In the genomic region with DNA sequence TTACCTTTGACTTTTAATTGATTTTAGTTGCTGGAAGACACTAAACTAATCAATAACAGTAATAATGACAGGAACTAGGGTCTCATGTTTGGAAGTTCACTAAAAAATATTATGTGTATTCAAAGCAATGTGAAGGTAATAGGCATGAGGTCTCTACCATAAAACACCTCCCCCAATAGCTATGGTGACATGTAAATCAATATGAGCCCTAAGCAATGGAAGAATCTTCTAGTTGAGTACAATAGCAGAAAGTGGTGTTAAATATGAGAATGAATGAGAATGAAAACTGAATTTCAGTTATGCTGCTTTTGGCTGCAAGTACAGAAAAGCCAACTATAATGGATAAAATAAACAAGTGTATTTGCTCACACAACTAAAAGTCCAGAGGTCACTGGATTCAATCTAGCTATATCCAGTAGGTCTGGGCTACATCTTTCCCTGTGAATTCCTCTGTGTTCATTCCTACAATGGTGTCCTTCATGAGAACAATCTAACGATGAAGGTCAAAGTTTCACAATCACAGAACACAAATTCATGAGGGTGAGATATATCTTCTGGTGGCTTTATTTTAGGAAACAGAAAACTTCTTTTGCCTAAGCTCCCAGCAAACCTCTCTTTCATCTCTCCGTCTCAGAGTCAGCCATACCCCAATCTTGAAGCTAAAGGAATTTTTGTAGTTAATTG, we compare ENCODE assay signal across 1 cellular context.
TF ChIP-seq lines count a peak whose summit lies in the region.

No MANE protein-coding gene starts in this region.

TF ChIP-seq in HepG2, 621 proteins besides CTCF, POLR2A, EP300 and RAD21 (continued from another document and continues in another):
- TF ChIP-seq KDM6A (CRISPR knock-in tag; IDR thresholded peaks at IDR 0.05; ENCODE audit: low read depth): peak; percentile 74
- TF ChIP-seq ZFP36 (IDR thresholded peaks at IDR 0.05; ENCODE audit: borderline replicate concordance, low read depth, low read length, partially characterized antibody): no peak
- TF ChIP-seq ZNF335 (CRISPR knock-in tag; IDR thresholded peaks at IDR 0.05): no peak
- no peak for TF ChIP-seq ZNF703 (CRISPR knock-in tag; IDR thresholded peaks at IDR 0.05; ENCODE audit: borderline replicate concordance)
- TF ChIP-seq ZNF672 (CRISPR knock-in tag; IDR thresholded peaks at IDR 0.05): no peak
- TF ChIP-seq, protein P1, sequence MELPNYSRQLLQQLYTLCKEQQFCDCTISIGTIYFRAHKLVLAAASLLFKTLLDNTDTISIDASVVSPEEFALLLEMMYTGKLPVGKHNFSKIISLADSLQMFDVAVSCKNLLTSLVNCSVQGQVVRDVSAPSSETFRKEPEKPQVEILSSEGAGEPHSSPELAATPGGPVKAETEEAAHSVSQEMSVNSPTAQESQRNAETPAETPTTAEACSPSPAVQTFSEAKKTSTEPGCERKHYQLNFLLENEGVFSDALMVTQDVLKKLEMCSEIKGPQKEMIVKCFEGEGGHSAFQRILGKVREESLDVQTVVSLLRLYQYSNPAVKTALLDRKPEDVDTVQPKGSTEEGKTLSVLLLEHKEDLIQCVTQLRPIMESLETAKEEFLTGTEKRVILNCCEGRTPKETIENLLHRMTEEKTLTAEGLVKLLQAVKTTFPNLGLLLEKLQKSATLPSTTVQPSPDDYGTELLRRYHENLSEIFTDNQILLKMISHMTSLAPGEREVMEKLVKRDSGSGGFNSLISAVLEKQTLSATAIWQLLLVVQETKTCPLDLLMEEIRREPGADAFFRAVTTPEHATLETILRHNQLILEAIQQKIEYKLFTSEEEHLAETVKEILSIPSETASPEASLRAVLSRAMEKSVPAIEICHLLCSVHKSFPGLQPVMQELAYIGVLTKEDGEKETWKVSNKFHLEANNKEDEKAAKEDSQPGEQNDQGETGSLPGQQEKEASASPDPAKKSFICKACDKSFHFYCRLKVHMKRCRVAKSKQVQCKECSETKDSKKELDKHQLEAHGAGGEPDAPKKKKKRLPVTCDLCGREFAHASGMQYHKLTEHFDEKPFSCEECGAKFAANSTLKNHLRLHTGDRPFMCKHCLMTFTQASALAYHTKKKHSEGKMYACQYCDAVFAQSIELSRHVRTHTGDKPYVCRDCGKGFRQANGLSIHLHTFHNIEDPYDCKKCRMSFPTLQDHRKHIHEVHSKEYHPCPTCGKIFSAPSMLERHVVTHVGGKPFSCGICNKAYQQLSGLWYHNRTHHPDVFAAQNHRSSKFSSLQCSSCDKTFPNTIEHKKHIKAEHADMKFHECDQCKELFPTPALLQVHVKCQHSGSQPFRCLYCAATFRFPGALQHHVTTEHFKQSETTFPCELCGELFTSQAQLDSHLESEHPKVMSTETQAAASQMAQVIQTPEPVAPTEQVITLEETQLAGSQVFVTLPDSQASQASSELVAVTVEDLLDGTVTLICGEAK (IDR thresholded peaks at IDR 0.05): no peak
- TF ChIP-seq, protein P1 (CRISPR knock-in tag; IDR thresholded peaks at IDR 0.05): no peak
- no peak for TF ChIP-seq ZNF343 (CRISPR knock-in tag; IDR thresholded peaks at IDR 0.05)
- TF ChIP-seq, protein P2, sequence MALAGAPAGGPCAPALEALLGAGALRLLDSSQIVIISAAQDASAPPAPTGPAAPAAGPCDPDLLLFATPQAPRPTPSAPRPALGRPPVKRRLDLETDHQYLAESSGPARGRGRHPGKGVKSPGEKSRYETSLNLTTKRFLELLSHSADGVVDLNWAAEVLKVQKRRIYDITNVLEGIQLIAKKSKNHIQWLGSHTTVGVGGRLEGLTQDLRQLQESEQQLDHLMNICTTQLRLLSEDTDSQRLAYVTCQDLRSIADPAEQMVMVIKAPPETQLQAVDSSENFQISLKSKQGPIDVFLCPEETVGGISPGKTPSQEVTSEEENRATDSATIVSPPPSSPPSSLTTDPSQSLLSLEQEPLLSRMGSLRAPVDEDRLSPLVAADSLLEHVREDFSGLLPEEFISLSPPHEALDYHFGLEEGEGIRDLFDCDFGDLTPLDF (CRISPR knock-in tag; IDR thresholded peaks at IDR 0.05): no peak
- no peak for TF ChIP-seq KMT2B (CRISPR knock-in tag; IDR thresholded peaks at IDR 0.05)
- no peak for TF ChIP-seq ZNF790 (CRISPR knock-in tag; IDR thresholded peaks at IDR 0.05; ENCODE audit: borderline replicate concordance)
- TF ChIP-seq ZNF768 (CRISPR knock-in tag; IDR thresholded peaks at IDR 0.05): no peak
- no peak for TF ChIP-seq ZNF446 (CRISPR knock-in tag; IDR thresholded peaks at IDR 0.05)
- no peak for TF ChIP-seq RORA (CRISPR knock-in tag; IDR thresholded peaks at IDR 0.05)
- no peak for TF ChIP-seq ZNF550 (CRISPR knock-in tag; IDR thresholded peaks at IDR 0.05; ENCODE audit: borderline replicate concordance)
- no peak for TF ChIP-seq MED8 (CRISPR knock-in tag; IDR thresholded peaks at IDR 0.05; ENCODE audit: insufficient replicate concordance)
- TF ChIP-seq, protein P3, sequence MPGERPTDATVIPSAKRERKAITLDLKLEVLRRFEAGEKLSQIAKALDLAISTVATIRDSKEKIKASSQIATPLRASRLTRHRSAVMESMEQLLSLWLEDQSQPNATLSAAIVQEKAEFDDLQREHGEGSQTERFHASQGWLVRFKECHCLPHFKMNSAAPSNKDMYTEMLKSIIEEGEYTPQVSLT (CRISPR knock-in tag; IDR thresholded peaks at IDR 0.05; ENCODE audit: borderline replicate concordance, low read depth): no peak
- no peak for TF ChIP-seq WIZ (CRISPR knock-in tag; IDR thresholded peaks at IDR 0.05)
- TF ChIP-seq CBX5 (CRISPR knock-in tag; IDR thresholded peaks at IDR 0.05; ENCODE audit: borderline replicate concordance): no peak
- TF ChIP-seq, protein P4, sequence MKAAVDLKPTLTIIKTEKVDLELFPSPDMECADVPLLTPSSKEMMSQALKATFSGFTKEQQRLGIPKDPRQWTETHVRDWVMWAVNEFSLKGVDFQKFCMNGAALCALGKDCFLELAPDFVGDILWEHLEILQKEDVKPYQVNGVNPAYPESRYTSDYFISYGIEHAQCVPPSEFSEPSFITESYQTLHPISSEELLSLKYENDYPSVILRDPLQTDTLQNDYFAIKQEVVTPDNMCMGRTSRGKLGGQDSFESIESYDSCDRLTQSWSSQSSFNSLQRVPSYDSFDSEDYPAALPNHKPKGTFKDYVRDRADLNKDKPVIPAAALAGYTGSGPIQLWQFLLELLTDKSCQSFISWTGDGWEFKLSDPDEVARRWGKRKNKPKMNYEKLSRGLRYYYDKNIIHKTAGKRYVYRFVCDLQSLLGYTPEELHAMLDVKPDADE (CRISPR knock-in tag; IDR thresholded peaks at IDR 0.05): no peak
- TF ChIP-seq ZNF333 (CRISPR knock-in tag; IDR thresholded peaks at IDR 0.05; ENCODE audit: borderline replicate concordance): no peak
- TF ChIP-seq MXI1 (IDR thresholded peaks at IDR 0.05; ENCODE audit: borderline replicate concordance, low read depth, low read length): no peak
- TF ChIP-seq, protein P5, sequence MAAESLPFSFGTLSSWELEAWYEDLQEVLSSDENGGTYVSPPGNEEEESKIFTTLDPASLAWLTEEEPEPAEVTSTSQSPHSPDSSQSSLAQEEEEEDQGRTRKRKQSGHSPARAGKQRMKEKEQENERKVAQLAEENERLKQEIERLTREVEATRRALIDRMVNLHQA (CRISPR knock-in tag; IDR thresholded peaks at IDR 0.05): no peak
- TF ChIP-seq ETV5 (CRISPR knock-in tag; IDR thresholded peaks at IDR 0.05; ENCODE audit: borderline replicate concordance): peak; percentile 32; the same call in 1 of the 2 replicates
- TF ChIP-seq, protein P6, sequence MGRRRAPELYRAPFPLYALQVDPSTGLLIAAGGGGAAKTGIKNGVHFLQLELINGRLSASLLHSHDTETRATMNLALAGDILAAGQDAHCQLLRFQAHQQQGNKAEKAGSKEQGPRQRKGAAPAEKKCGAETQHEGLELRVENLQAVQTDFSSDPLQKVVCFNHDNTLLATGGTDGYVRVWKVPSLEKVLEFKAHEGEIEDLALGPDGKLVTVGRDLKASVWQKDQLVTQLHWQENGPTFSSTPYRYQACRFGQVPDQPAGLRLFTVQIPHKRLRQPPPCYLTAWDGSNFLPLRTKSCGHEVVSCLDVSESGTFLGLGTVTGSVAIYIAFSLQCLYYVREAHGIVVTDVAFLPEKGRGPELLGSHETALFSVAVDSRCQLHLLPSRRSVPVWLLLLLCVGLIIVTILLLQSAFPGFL (CRISPR knock-in tag; IDR thresholded peaks at IDR 0.05): no peak
- no peak; the same call in 1 of the 2 replicates for TF ChIP-seq ZNF816 (CRISPR knock-in tag; IDR thresholded peaks at IDR 0.05; ENCODE audit: borderline replicate concordance)
- TF ChIP-seq ZNF331 (CRISPR knock-in tag; IDR thresholded peaks at IDR 0.05): peak; percentile 68; the same call in 1 of the 2 replicates
- no peak for TF ChIP-seq NPAS2 (CRISPR knock-in tag; IDR thresholded peaks at IDR 0.05; ENCODE audit: borderline replicate concordance)
- TF ChIP-seq TOPORS (CRISPR knock-in tag; IDR thresholded peaks at IDR 0.05): no peak
- TF ChIP-seq RFXANK (CRISPR knock-in tag; IDR thresholded peaks at IDR 0.05): no peak
- TF ChIP-seq TAF15 (IDR thresholded peaks at IDR 0.05; ENCODE audit: low read depth, low read length, poor library complexity, severe bottlenecking): no peak
- TF ChIP-seq, protein P7, sequence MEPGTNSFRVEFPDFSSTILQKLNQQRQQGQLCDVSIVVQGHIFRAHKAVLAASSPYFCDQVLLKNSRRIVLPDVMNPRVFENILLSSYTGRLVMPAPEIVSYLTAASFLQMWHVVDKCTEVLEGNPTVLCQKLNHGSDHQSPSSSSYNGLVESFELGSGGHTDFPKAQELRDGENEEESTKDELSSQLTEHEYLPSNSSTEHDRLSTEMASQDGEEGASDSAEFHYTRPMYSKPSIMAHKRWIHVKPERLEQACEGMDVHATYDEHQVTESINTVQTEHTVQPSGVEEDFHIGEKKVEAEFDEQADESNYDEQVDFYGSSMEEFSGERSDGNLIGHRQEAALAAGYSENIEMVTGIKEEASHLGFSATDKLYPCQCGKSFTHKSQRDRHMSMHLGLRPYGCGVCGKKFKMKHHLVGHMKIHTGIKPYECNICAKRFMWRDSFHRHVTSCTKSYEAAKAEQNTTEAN (CRISPR knock-in tag; conservative IDR thresholded peaks at IDR 0.05): peak; percentile 88
- no peak for TF ChIP-seq ZFY (CRISPR knock-in tag; IDR thresholded peaks at IDR 0.05)
- no peak for TF ChIP-seq NAIF1 (CRISPR knock-in tag; IDR thresholded peaks at IDR 0.05; ENCODE audit: borderline replicate concordance)
- no peak for TF ChIP-seq ELF1 (CRISPR knock-in tag; IDR thresholded peaks at IDR 0.05)
- TF ChIP-seq SMAD9 (CRISPR knock-in tag; IDR thresholded peaks at IDR 0.05): no peak
- TF ChIP-seq HNRNPLL (IDR thresholded peaks at IDR 0.05; ENCODE audit: low read depth, low read length, poor library complexity, severe bottlenecking): no peak
- no peak for TF ChIP-seq ZNF543 (CRISPR knock-in tag; IDR thresholded peaks at IDR 0.05)
- no peak for TF ChIP-seq ZNF251 (CRISPR knock-in tag; IDR thresholded peaks at IDR 0.05)
- TF ChIP-seq, protein P8, sequence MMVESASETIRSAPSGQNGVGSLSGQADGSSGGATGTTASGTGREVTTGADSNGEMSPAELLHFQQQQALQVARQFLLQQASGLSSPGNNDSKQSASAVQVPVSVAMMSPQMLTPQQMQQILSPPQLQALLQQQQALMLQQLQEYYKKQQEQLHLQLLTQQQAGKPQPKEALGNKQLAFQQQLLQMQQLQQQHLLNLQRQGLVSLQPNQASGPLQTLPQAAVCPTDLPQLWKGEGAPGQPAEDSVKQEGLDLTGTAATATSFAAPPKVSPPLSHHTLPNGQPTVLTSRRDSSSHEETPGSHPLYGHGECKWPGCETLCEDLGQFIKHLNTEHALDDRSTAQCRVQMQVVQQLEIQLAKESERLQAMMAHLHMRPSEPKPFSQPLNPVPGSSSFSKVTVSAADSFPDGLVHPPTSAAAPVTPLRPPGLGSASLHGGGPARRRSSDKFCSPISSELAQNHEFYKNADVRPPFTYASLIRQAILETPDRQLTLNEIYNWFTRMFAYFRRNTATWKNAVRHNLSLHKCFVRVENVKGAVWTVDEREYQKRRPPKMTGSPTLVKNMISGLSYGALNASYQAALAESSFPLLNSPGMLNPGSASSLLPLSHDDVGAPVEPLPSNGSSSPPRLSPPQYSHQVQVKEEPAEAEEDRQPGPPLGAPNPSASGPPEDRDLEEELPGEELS (CRISPR knock-in tag; IDR thresholded peaks at IDR 0.05): peak; percentile 83
- TF ChIP-seq, protein P9, sequence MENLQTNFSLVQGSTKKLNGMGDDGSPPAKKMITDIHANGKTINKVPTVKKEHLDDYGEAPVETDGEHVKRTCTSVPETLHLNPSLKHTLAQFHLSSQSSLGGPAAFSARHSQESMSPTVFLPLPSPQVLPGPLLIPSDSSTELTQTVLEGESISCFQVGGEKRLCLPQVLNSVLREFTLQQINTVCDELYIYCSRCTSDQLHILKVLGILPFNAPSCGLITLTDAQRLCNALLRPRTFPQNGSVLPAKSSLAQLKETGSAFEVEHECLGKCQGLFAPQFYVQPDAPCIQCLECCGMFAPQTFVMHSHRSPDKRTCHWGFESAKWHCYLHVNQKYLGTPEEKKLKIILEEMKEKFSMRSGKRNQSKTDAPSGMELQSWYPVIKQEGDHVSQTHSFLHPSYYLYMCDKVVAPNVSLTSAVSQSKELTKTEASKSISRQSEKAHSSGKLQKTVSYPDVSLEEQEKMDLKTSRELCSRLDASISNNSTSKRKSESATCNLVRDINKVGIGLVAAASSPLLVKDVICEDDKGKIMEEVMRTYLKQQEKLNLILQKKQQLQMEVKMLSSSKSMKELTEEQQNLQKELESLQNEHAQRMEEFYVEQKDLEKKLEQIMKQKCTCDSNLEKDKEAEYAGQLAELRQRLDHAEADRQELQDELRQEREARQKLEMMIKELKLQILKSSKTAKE (CRISPR knock-in tag; IDR thresholded peaks at IDR 0.05; ENCODE audit: borderline replicate concordance): no peak
- TF ChIP-seq ZNF350 (CRISPR knock-in tag; IDR thresholded peaks at IDR 0.05; ENCODE audit: borderline replicate concordance, low read depth): no peak
- TF ChIP-seq ZKSCAN8 (CRISPR knock-in tag; IDR thresholded peaks at IDR 0.05; ENCODE audit: borderline replicate concordance): peak; percentile 77; the same call in 1 of the 2 replicates
